In the genomic region with DNA sequence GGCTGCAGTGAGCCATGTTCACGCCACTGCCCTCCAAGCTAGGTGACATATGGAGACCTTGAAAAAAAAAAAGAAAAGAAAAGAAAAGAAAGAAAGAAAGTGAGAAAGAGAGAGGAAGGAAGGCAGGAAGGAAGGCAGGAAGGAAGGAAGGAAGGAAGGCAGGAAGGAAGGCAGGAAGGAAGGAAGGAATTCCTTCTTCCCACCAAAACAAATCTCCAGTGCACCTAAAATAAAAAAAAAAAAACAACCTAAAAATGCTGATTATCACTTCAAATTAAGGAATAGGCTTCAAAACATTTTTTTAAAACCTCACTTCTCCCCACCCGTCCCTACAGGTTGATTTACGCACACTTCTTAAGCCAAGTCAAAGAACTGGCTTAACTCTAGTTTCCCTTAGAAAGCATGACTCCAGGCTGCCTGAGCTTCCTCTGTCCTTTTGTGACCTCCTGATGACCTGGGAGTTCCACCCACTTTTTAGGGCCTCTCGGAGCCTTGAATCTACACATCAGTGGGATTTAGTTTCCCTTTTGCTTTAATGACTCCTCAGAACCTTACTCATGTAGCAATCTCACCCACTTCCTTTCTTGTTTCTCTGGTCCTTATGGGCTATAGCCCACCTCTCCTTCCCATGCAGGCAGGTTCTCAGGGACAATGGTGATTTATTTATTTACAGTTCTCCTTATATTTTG, we compare ENCODE assay signal across 8 cellular contexts. TPM values are rescaled to one million over a fixed set of nuclear protein-coding genes. Genes with fewer than 3 reads are reported as not detected.
DNase-seq lines count a peak whose midpoint lies in the region; ATAC-seq and TF ChIP-seq lines count a peak whose summit lies in the region.

No MANE protein-coding gene starts in this region.

- ATAC-seq in upper lobe of left lung (ENCODE audit: low FRiP score in 2 of 2) (peak; percentile 59 to 82), GM19455 (IDR thresholded peaks at IDR 0.05; ENCODE audit: unreplicated experiment) (no peak)

- H3K9me3 Mint-ChIP-seq in dendritic cell treated with granulocyte-macrophage colony-stimulating factor and Interleukin-4, amounts not matched to agents 40 ng/mL and 50 ng/mL, for 4 days, result peaks cover 6% of the 10 kb centered on the region

- DNase-seq in stimulated activated CD4-positive, alpha-beta T cell treated with anti-CD3 and anti-CD28 coated beads, Interleukin-15, amount 100 ng/mL, for 24 hours, result peak; percentile 48
- DNase-seq in stimulated activated CD4-positive, alpha-beta T cell treated with anti-CD3 and anti-CD28 coated beads, Interleukin-2, amount 100 ng/mL, for 48 hours, result no peak
- DNase-seq in upper lobe of left lung (peak in 1 of 2 donors; percentile 67), uterus (no peak), DMS79 treated with DMSO at 0.1 percent for 48 hours (lab: John Stamatoyannopoulos, UW) (no peak)

- TF ChIP-seq POLR2A in upper lobe of left lung (IDR thresholded peaks at IDR 0.05) (no peak), uterus (IDR thresholded peaks at IDR 0.05) (no peak)

- peak overlapping the region; percentile 36; the same call in 1 of the 2 replicates for H2AFZ ChIP-seq in Loucy (ENCODE audit: low read length)

- H3K27me3 Mint-ChIP-seq in dendritic cell treated with granulocyte-macrophage colony-stimulating factor and Interleukin-4, amounts not matched to agents 40 ng/mL and 50 ng/mL, for 4 days, result no peaks in the 10 kb centered on the region

- peak overlapping the region; percentile 72 for H3K27ac Mint-ChIP-seq in dendritic cell treated with granulocyte-macrophage colony-stimulating factor and Interleukin-4, amounts not matched to agents 40 ng/mL and 50 ng/mL, for 4 days

- H3F3A ChIP-seq in Loucy (ENCODE audit: low read depth), result no peaks in the 10 kb centered on the region

- no peaks in the 10 kb centered on the region for H3K79me2 ChIP-seq in Loucy (ENCODE audit: insufficient read depth, low read length)

- no peak overlapping the region for H3K9ac ChIP-seq in Loucy (ENCODE audit: low read depth, low read length, poor library complexity, severe bottlenecking)

- peak overlapping the region; percentile 18 for H3K4me2 ChIP-seq in Loucy (ENCODE audit: low read depth, low read length, poor library complexity, severe bottlenecking)

- WGBS in upper lobe of left lung, 2 donors, result 55 to 64% methylated on average over 4 of the region's 4 CpGs

- TF ChIP-seq CTCF in Loucy (conservative IDR thresholded peaks at IDR 0.05; ENCODE audit: low read length) (no peak), upper lobe of left lung (IDR thresholded peaks at IDR 0.05) (no peak), uterus (IDR thresholded peaks at IDR 0.05) (no peak)

- H3K9me3 ChIP-seq in Loucy (ENCODE audit: insufficient read depth, low read depth, low read length), result no peaks in the 10 kb centered on the region
- peaks cover 0 to 12% (median 0%) of the 10 kb centered on the region in 4 donors for H3K9me3 ChIP-seq in upper lobe of left lung
- no peaks in the 10 kb centered on the region for H3K9me3 ChIP-seq in uterus

- intact Hi-C loops in dendritic cell treated with granulocyte-macrophage colony-stimulating factor and Interleukin-4, amounts not matched to agents 40 ng/mL and 50 ng/mL, for 4 days (cut with micrococcal nuclease), result loop anchor here (1.0 to 5.0 kb wide), 2 partner anchors 13 to 66 kb away; no protein-coding TSS in a partner anchor
- intact Hi-C loops in uterus (cut with DNase I; ENCODE audit: low total_unique reads), result no loop called here

- H3K4me3 ChIP-seq in Loucy (ENCODE audit: low read length, poor library complexity, severe bottlenecking) (no peak overlapping the region), upper lobe of left lung (no peak overlapping the region), uterus (no peak overlapping the region)

- TF ChIP-seq EP300 in upper lobe of left lung (IDR thresholded peaks at IDR 0.05), result no peak

- H3K4me3 Mint-ChIP-seq in dendritic cell treated with granulocyte-macrophage colony-stimulating factor and Interleukin-4, amounts not matched to agents 40 ng/mL and 50 ng/mL, for 4 days, result peak overlapping the region; percentile 30

- no peaks in the 10 kb centered on the region for H3K36me3 Mint-ChIP-seq in dendritic cell treated with granulocyte-macrophage colony-stimulating factor and Interleukin-4, amounts not matched to agents 40 ng/mL and 50 ng/mL, for 4 days (ENCODE audit: low read depth)

- H3K36me3 ChIP-seq in Loucy (ENCODE audit: insufficient read depth, low read length) (no peaks in the 10 kb centered on the region), upper lobe of left lung (no peaks in the 10 kb centered on the region), uterus (no peaks in the 10 kb centered on the region)

- no peaks in the 10 kb centered on the region for H4K20me1 ChIP-seq in Loucy (ENCODE audit: insufficient read depth, low read length, poor library complexity, severe bottlenecking)

- H3K27me3 ChIP-seq in Loucy (ENCODE audit: insufficient read depth, low read length, poor library complexity, severe bottlenecking), result no peaks in the 10 kb centered on the region
- H3K27me3 ChIP-seq in upper lobe of left lung, result no peaks in the 10 kb centered on the region
- H3K27me3 ChIP-seq in uterus, result no peaks in the 10 kb centered on the region

- H3K4me1 ChIP-seq in Loucy (ENCODE audit: insufficient read depth, low read length, poor library complexity, severe bottlenecking), result peaks cover 8% of the 10 kb centered on the region
- H3K4me1 ChIP-seq in upper lobe of left lung, result peaks cover 28 to 34% (median 31%) of the 10 kb centered on the region in 4 donors
- H3K4me1 ChIP-seq in uterus, result no peaks in the 10 kb centered on the region

- H3K27ac ChIP-seq in upper lobe of left lung, result peak overlapping the region in 3 of 4 donors; percentile 16 to 61 (median 42)
- no peak overlapping the region for H3K27ac ChIP-seq in uterus

- H3K9me2 ChIP-seq in Loucy (replicated peaks; ENCODE audit: low read depth, low read length), result no peaks in the 10 kb centered on the region

- peaks cover 26% of the 10 kb centered on the region for H3K4me1 Mint-ChIP-seq in dendritic cell treated with granulocyte-macrophage colony-stimulating factor and Interleukin-4, amounts not matched to agents 40 ng/mL and 50 ng/mL, for 4 days (ENCODE audit: low read depth)

RNA-seq across cellular contexts. Expression of a gene that starts 18.6 kb away (rescaled TPM):
- total RNA-seq in upper lobe of left lung, result 100 to 1,000 TPM in 2 of 6 donors, 10 to 100 TPM in 4; 18.4 to 236 (median 86.0) TPM
- 100 to 1,000 TPM in 1 of 4 donors, 10 to 100 TPM in 3; 28.7 to 103 (median 77.6) TPM for total RNA-seq in uterus

Comparison
In these comparisons a context has a peak if more than half of its experiments do, and no peak if none do; other contexts are left out.
1. H3K27ac ChIP-seq: peak in upper lobe of left lung (3 of 4); none in uterus (0 of 2).